In genomic region chr5:74342948-74343682, GRCh38 we compare ENCODE assay signal across 1 cellular context.
TF ChIP-seq lines count a peak whose summit lies in the region.

No MANE protein-coding gene starts in this region.

TF ChIP-seq in SK-N-SH treated with all-trans-retinoic acid at 6 μM for 48 hours, 23 proteins besides CTCF, POLR2A, EP300 and RAD21 (continued from another document):
- TF ChIP-seq TSHZ2 (CRISPR knock-in tag; IDR thresholded peaks at IDR 0.05) (no peak), CSDC2 (CRISPR knock-in tag; IDR thresholded peaks at IDR 0.05) (no peak)
